Comparison of ENCODE assay signal across 34 cellular contexts in genomic region chr12:4402996-4403395, GRCh38. TPM values are rescaled to one million over a fixed set of nuclear protein-coding genes. Genes with fewer than 3 reads are reported as not detected.
DNase-seq lines count a peak whose midpoint lies in the region; TF ChIP-seq lines count a peak whose summit lies in the region.
"Had no signal": no experiment of that assay in that cellular context is flagged by ENCODE, and none has a peak within 500 bp of the region (broad histone marks: within the 10 kb centered on the region; RNA-seq: fewer than 3 reads in every experiment).

No MANE protein-coding gene starts in this region.

- peak; percentile 0 for DNase-seq in activated CD8-positive, alpha-beta memory T cell treated with anti-CD3 and anti-CD28 coated beads, Interleukin-2, amount 50 U/mL, for 48 hours
- DNase-seq in activated CD8-positive, alpha-beta memory T cell treated with anti-CD3 and anti-CD28 coated beads for 24 hours: no peak
- DNase-seq in coronary artery (ENCODE audit: low spot score): peak; percentile 55
- peak; percentile 24 for DNase-seq in islet precursor cell
- no peak for DNase-seq in OCI-M2 (lab: John Stamatoyannopoulos, UW; ENCODE audit: unreplicated experiment)
- no peak for DNase-seq in osteocyte (ENCODE audit: extremely low spot score, unreplicated experiment)
- DNase-seq: 8988T; ACHN; AML-193; BE2C; C1 segment of cervical spinal cord; Caco-2; Calu3; CD4-positive, alpha-beta memory T cell; CD4-positive, alpha-beta T cell; CD4-positive, CD25-positive, alpha-beta regulatory T cell; CD8-positive, alpha-beta memory T cell; CD8-positive, alpha-beta T cell; COR-L47; DMS 273 treated with DMSO at 0.1 percent for 48 hours; DMS153; DMS53; DND-41; EL had no signal

- no peak overlapping the region for H3K27ac ChIP-seq in coronary artery
- H3K27ac ChIP-seq: 22Rv1; A549; BLaER1; BLaER1 treated with 17β-estradiol and CSF1 and Interleukin-3, amounts not matched to agents 10 nM and 100 nM; C4-2B had no signal

- no peak overlapping the region for H3K4me3 Mint-ChIP-seq in osteocyte (ENCODE audit: unreplicated experiment)
- H3K4me3 Mint-ChIP-seq: B cell; CD14-positive monocyte; CD4-positive, alpha-beta memory T cell; CD4-positive, alpha-beta T cell; CD4-positive, CD25-positive, alpha-beta regulatory T cell; CD8-positive, alpha-beta memory T cell; CD8-positive, alpha-beta T cell had no signal

- H3K27ac Mint-ChIP-seq in osteocyte (ENCODE audit: unreplicated experiment): no peak overlapping the region
- H3K27ac Mint-ChIP-seq: B cell; CD14-positive monocyte; CD4-positive, alpha-beta memory T cell; CD4-positive, alpha-beta T cell; CD4-positive, CD25-positive, alpha-beta regulatory T cell; CD8-positive, alpha-beta memory T cell; CD8-positive, alpha-beta T cell had no signal

- TF ChIP-seq CTCF in coronary artery (IDR thresholded peaks at IDR 0.05) (no peak), osteocyte (IDR thresholded peaks at IDR 0.05) (no peak)

- H3K36me3 Mint-ChIP-seq in osteocyte (ENCODE audit: unreplicated experiment): no peaks in the 10 kb centered on the region
- H3K36me3 Mint-ChIP-seq: CD14-positive monocyte; CD4-positive, alpha-beta memory T cell; CD4-positive, CD25-positive, alpha-beta regulatory T cell; CD8-positive, alpha-beta memory T cell; CD8-positive, alpha-beta T cell had no signal

- H3K9me3 Mint-ChIP-seq in osteocyte (ENCODE audit: unreplicated experiment): no peaks in the 10 kb centered on the region
- H3K9me3 Mint-ChIP-seq: CD4-positive, alpha-beta memory T cell; CD4-positive, alpha-beta T cell; CD8-positive, alpha-beta memory T cell; CD8-positive, alpha-beta T cell had no signal

- no peaks in the 10 kb centered on the region for H3K4me1 Mint-ChIP-seq in osteocyte (ENCODE audit: unreplicated experiment)
- H3K4me1 Mint-ChIP-seq: CD14-positive monocyte; CD4-positive, alpha-beta memory T cell; CD4-positive, CD25-positive, alpha-beta regulatory T cell; CD8-positive, alpha-beta memory T cell had no signal

- H3K4me3 ChIP-seq in coronary artery: no peak overlapping the region
- H3K4me3 ChIP-seq: A549; BLaER1; BLaER1 treated with 17β-estradiol and CSF1 and Interleukin-3, amounts not matched to agents 10 nM and 100 nM had no signal

- H3K27me3 Mint-ChIP-seq in osteocyte (ENCODE audit: unreplicated experiment): peaks cover 20% of the 10 kb centered on the region

RNA-seq across cellular contexts. Expression of gene FGF23, which starts 23.5 kb away (rescaled TPM):
- not detected in 2 replicates for total RNA-seq in osteocyte
- total RNA-seq: A172; A673; B cell; Caco-2; Calu3; CD4-positive, alpha-beta memory T cell; CD4-positive, alpha-beta T cell; CD4-positive, CD25-positive, alpha-beta regulatory T cell; CD8-positive, alpha-beta memory T cell; CD8-positive, alpha-beta T cell; Daoy had no signal

RNA-seq across cellular contexts. Expression of gene FGF6, which starts 42.6 kb away (rescaled TPM):
- not detected in 2 replicates for total RNA-seq in osteocyte
- total RNA-seq: A172; A673; B cell; Caco-2; Calu3; CD4-positive, alpha-beta memory T cell; CD4-positive, alpha-beta T cell; CD4-positive, CD25-positive, alpha-beta regulatory T cell; CD8-positive, alpha-beta memory T cell; CD8-positive, alpha-beta T cell; Daoy had no signal

Comparison
In these comparisons a context has a peak if more than half of its experiments do, and no peak if none do; other contexts are left out.
1. DNase-seq: peak in activated CD8-positive, alpha-beta memory T cell treated with anti-CD3 and anti-CD28 coated beads, Interleukin-2, amount 50 U/mL, for 48 hours (single experiment), coronary artery (single experiment) and islet precursor cell (single experiment); none in activated CD8-positive, alpha-beta memory T cell treated with anti-CD3 and anti-CD28 coated beads for 24 hours (single experiment), OCI-M2 (single experiment) and osteocyte (single experiment).